In the genomic region with DNA sequence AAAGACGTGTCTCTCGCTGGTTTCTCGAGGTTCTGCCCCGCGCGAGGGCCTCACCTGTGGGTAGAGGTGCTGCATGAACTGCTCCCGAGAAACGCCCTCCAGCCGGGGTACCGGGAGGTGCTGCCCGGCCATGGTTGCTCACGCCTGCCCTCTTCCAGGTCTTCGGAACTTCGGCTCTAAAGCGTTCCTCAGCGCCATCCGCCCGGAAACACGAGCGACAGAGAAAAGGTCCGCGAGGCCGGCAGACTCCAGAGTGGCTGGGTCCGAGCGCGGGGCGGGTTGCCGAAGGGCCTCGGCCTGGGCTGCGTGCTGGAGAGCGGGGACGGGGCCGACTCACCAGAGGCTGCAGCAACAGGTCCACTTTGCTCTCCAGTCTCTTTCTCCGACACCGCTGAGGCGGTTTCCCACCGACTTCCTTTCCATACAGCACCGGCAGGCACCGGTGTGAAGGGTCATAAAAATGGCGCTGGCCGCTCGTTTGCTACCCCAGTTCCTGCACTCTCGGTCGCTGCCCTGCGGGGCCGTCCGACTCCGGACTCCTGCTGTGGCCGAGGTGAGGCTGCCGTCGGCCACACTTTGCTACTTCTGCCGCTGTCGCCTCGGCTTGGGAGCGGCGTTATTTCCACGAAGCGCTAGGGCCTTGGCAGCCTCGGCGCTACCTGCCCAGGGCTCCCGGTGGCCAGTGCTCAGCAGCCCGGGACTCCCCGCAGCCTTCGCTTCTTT, we compare ENCODE assay signal across 8 cellular contexts. TPM values are rescaled to one million over a fixed set of nuclear protein-coding genes. Genes with fewer than 3 reads are reported as not detected.
DNase-seq lines count a peak whose midpoint lies in the region; ATAC-seq and TF ChIP-seq lines count a peak whose summit lies in the region.

Gene MAIP1, plus strand, starts transcription at position 244 of the 723 bp plus-strand sequence. Its CDS starts 217 bp downstream, at position 461.
Gene TYW5, minus strand, starts transcription at position 153 of the 723 bp plus-strand sequence. Its CDS starts 21 bp downstream, at position 132.

- ATAC-seq in GM19351 (IDR thresholded peaks at IDR 0.05; ENCODE audit: unreplicated experiment) = peak; percentile 81
- ATAC-seq in HG03520 (IDR thresholded peaks at IDR 0.05; ENCODE audit: unreplicated experiment) = peak; percentile 69
- ATAC-seq in left lung = peak; percentile 97

- H3K9me3 ChIP-seq in left lung = no peaks in the 10 kb centered on the region

- DNase-seq in NCI-H748 (lab: John Stamatoyannopoulos, UW; ENCODE audit: unreplicated experiment) (peak; percentile 99), dedifferentiated amniotic fluid mesenchymal stem cell (ENCODE audit: extremely low spot score) (peak; percentile 79), left lung (peak; percentile 85 to 95)
- peak; percentile 75 for DNase-seq in activated CD4-positive, alpha-beta T cell treated with anti-CD3 and anti-CD28 coated beads, Interleukin-2, amount 50 U/mL, for 1 hour
- peak; percentile 71 to 72 for DNase-seq in stimulated activated CD4-positive, alpha-beta T cell treated with anti-CD3 and anti-CD28 coated beads, Interleukin-2, amount 100 ng/mL, for 48 hours

- H3K4me1 ChIP-seq in left lung = peaks cover 11 to 38% of the 10 kb centered on the region in 2 donors

- intact Hi-C loops in left lung (cut with DNase I) = no loop called here

- H3K4me3 ChIP-seq in left lung = peak within 1 kb of the TSS; percentile 83 to 95

- peak within 1 kb of the TSS; percentile 95 for H3K27ac ChIP-seq in C4-2B
- H3K27ac ChIP-seq in left lung = peak within 1 kb of the TSS; percentile 88 to 95

- H3K36me3 ChIP-seq in left lung = peaks cover 0 to 19% of the 10 kb centered on the region in 2 donors

- TF ChIP-seq CTCF in C4-2B (conservative IDR thresholded peaks at IDR 0.05) (0 out of 2 replicates have a peak, but pooled peaks have one; percentile 16), left lung (IDR thresholded peaks at IDR 0.05) (no peak)

- no peaks in the 10 kb centered on the region for H3K27me3 ChIP-seq in left lung

RNA-seq across cellular contexts. Expression of gene MAIP1, which starts in this region (rescaled TPM):
- total RNA-seq in left lung = 10 to 100 TPM; 14.7 to 20.2 TPM

RNA-seq across cellular contexts. Expression of gene TYW5, which starts in this region (rescaled TPM):
- total RNA-seq in left lung = 1 to 10 TPM; 6.2 to 6.3 TPM

Comparison
In these comparisons a context has a peak if more than half of its experiments do, and no peak if none do; other contexts are left out.
1. Peak in every context shown above with its lines: DNase-seq, ATAC-seq, H3K4me3 ChIP-seq and H3K27ac ChIP-seq.